Comparison of ENCODE assay signal across 12 cellular contexts in genomic region chr11:106281455-106282173, GRCh38.
DNase-seq lines count a peak whose midpoint lies in the region; ATAC-seq and TF ChIP-seq lines count a peak whose summit lies in the region.
"Had no signal": no experiment of that assay in that cellular context is flagged by ENCODE, and none has a peak within 500 bp of the region (broad histone marks: within the 10 kb centered on the region; RNA-seq: fewer than 3 reads in every experiment).

No MANE protein-coding gene starts in this region.

- no peaks in the 10 kb centered on the region for H3K36me3 ChIP-seq in ovary
- H3K36me3 ChIP-seq: Peyer's patch had no signal

- H3K27me3 ChIP-seq in foreskin keratinocyte = no peaks in the 10 kb centered on the region
- H3K27me3 ChIP-seq in ovary = no peaks in the 10 kb centered on the region
- H3K27me3 ChIP-seq: Peyer's patch had no signal

- peak overlapping the region; percentile 33 for H3K27ac ChIP-seq in foreskin keratinocyte
- no peak overlapping the region for H3K27ac ChIP-seq in ovary
- H3K27ac ChIP-seq: Peyer's patch, psoas muscle had no signal

- WGBS in ovary, 3 donors = 95 to 100% (median 100%) methylated on average over 3 of the region's 3 CpGs

- DNase-seq in AG09319 (ENCODE audit: extremely low read depth, low read depth) = peak; percentile 53
- DNase-seq in HT1080 (ENCODE audit: low read depth) = peak; percentile 84
- peak; percentile 71 for DNase-seq in amniotic stem cell (lab: John Stamatoyannopoulos, UW)
- peak; percentile 92 to 95 for DNase-seq in foreskin keratinocyte
- DNase-seq in D341Med (ENCODE audit: low spot score) = no peak
- no peak for DNase-seq in ovary
- DNase-seq in DMS153 treated with DMSO at 0.1 percent for 48 hours (lab: John Stamatoyannopoulos, UW; ENCODE audit: unreplicated experiment) = no peak
- no peak for DNase-seq in activated naive CD4-positive, alpha-beta T cell (lab: John Stamatoyannopoulos, UW)
- DNase-seq: effector CD8-positive, alpha-beta T cell; NCI-H2171 treated with DMSO at 0.1 percent for 48 hours; Peyer's patch; psoas muscle had no signal

- H3K4me1 ChIP-seq in foreskin keratinocyte (peaks cover 10% of the 10 kb centered on the region), ovary (ENCODE audit: insufficient read depth) (peaks cover 3% of the 10 kb centered on the region)
- H3K4me1 ChIP-seq: Peyer's patch, psoas muscle had no signal

- H3K4me3 ChIP-seq in ovary = no peak overlapping the region
- H3K4me3 ChIP-seq: Peyer's patch, psoas muscle had no signal

- TF ChIP-seq CTCF in AG09319 (IDR thresholded peaks at IDR 0.05; ENCODE audit: low read depth, low read length) (no peak), foreskin keratinocyte (conservative IDR thresholded peaks at IDR 0.05) (no peak), ovary (IDR thresholded peaks at IDR 0.05) (no peak)

- no peak for TF ChIP-seq POLR2A in ovary (IDR thresholded peaks at IDR 0.05)

- intact Hi-C loops in ovary (cut with DNase I) = no loop called here

- H3K9me3 ChIP-seq in ovary = no peaks in the 10 kb centered on the region
- H3K9me3 ChIP-seq: Peyer's patch, psoas muscle had no signal

- TF ChIP-seq EP300 in ovary (IDR thresholded peaks at IDR 0.05) = no peak

- ATAC-seq in foreskin keratinocyte = peak; percentile 100
- ATAC-seq: psoas muscle had no signal

Comparison
In these comparisons a context has a peak if more than half of its experiments do, and no peak if none do; other contexts are left out.
1. DNase-seq: peak in AG09319 (single experiment), HT1080 (single experiment), amniotic stem cell (single experiment) and foreskin keratinocyte (2 of 2); none in D341Med (single experiment), ovary (0 of 5), DMS153 treated with DMSO at 0.1 percent for 48 hours (single experiment) and activated naive CD4-positive, alpha-beta T cell (0 of 4).